In the genomic region with DNA sequence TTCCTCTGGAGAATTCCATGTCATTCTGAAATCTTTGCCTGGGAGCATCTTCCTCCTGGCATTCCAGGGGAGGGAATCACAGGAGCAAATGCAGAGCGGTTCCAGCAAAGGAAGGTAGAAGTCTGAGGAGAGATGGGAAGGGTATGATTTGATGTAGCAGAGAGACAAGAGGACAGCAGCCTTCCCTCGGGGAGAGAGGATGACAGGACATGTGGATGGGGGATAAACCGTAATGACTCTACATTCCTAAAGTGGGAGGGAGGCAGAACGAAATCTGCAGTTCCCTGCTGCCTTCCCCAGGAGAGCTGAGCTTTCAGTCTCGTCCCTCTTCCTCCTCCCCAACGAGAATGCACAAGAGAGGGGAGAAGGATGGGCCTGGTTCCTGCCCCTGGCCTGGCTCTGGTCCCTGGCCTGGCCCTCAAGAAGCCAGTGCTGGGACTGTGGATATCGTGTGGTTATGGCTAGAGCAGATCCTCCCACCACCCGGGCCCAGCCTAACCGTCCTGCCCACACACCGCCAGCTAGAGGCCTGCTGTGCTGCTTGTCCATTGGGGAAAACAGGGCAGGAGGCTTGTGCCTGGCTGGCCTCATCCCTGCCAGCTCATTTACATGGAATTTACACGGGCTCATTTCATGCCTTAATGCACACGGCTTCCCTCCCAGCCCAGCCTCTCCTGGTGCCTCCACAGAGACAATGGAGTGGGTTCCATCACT, we compare ENCODE assay signal across 1 cellular context.
TF ChIP-seq lines count a peak whose summit lies in the region.

No MANE protein-coding gene starts in this region.

TF ChIP-seq in IMR-90, 13 proteins besides CTCF, POLR2A, EP300 and RAD21 (continued from another document):
- TF ChIP-seq MAFK (IDR thresholded peaks at IDR 0.05; ENCODE audit: low read depth, low read length), result no peak
- no peak for TF ChIP-seq RFX5 (IDR thresholded peaks at IDR 0.05; ENCODE audit: low read depth, low read length)
TF ChIP-seq in IMR-90: peak in this region for 3.
